ENCODE assay signal across 29 cellular contexts in the genomic region with DNA sequence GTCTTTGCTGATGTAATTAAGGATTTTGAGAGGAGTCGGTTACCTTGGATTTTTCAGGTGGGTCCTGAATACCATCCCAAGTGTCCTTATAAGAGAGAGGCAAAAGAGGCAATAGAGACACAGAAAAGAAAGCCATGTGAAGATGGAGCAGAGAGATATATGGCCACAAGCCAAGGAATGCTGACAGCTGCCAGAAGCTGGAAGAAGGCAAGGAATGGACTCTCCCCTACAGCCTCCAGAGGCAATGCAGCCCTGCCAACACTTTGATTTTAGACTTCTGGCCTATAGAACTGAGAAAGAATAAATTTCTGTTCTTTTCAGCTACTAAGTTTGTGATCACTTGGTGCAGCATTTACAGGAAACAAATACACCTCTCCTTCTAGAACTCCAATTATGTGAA. TPM values are rescaled to one million over a fixed set of nuclear protein-coding genes. Genes with fewer than 3 reads are reported as not detected.
DNase-seq lines count a peak whose midpoint lies in the region; ATAC-seq, FAIRE-seq and TF ChIP-seq lines count a peak whose summit lies in the region.
"Had no signal": no experiment of that assay in that cellular context is flagged by ENCODE, and none has a peak within 500 bp of the region (broad histone marks: within the 10 kb centered on the region; RNA-seq: fewer than 3 reads in every experiment).

No MANE protein-coding gene starts in this region.

- H3K4me3 ChIP-seq in choroid plexus epithelial cell (ENCODE audit: low read depth, low read length) (no peak overlapping the region), mesenchymal stem cell (ENCODE audit: insufficient read depth in 1 of 2, low read depth in 1 of 2, low read length in 2 of 2) (no peak overlapping the region), pancreas (no peak overlapping the region)
- H3K4me3 ChIP-seq: ovary, right atrium auricular region, tibial artery had no signal

- H3K9ac ChIP-seq in mesenchymal stem cell (ENCODE audit: low read length) = no peak overlapping the region

- DNase-seq in DMS 273 (lab: John Stamatoyannopoulos, UW; ENCODE audit: unreplicated experiment) = peak; percentile 68
- DNase-seq in DMS 273 treated with DMSO at 0.1 percent for 48 hours (lab: John Stamatoyannopoulos, UW) = no peak
- peak; percentile 32 for DNase-seq in NCI-H226
- DNase-seq in choroid plexus epithelial cell (ENCODE audit: low read depth) = peak; percentile 65
- peak; percentile 13 for DNase-seq in mesenchymal stem cell
- no peak for DNase-seq in hypothalamus (lab: John Stamatoyannopoulos, UW)
- no peak for DNase-seq in pancreas
- DNase-seq: activated CD4-positive, CD25-positive, alpha-beta regulatory T cell treated with anti-CD3 and anti-CD28 coated beads, Interleukin-2, amount 50 U/mL, for 72 hours; activated CD8-positive, alpha-beta memory T cell treated with anti-CD3 and anti-CD28 coated beads for 24 hours; activated naive CD4-positive, alpha-beta T cell; activated T-cell treated with anti-CD3 and anti-CD28 coated beads, Interleukin-2, amount 50 U/mL, for 24 hours; amniotic stem cell; dermis blood vessel endothelial cell; DMS79; KG1; left cardiac atrium; natural killer cell; NCI-H1048; NCI-H2029; NCI-H524; ovary; RPMI8226; stimulated activated naive CD8-positive, alpha-beta T cell treated with anti-CD3 and anti-CD28 coated beads, Interleukin-15, amount 100 ng/mL, for 72 hours; T-helper 9 cell; tibial artery had no signal

- no peak overlapping the region for H3K4me2 ChIP-seq in mesenchymal stem cell (ENCODE audit: low read length, poor library complexity, severe bottlenecking)

- no peak overlapping the region for H4K91ac ChIP-seq in mesenchymal stem cell (ENCODE audit: low read length)

- H3K79me1 ChIP-seq in mesenchymal stem cell (replicated peaks; ENCODE audit: low read length, poor library complexity, severe bottlenecking) = no peaks in the 10 kb centered on the region

- H3K18ac ChIP-seq in mesenchymal stem cell (ENCODE audit: low read depth in 1 of 2, low read length in 2 of 2) = no peak overlapping the region

- no peak overlapping the region for H2BK5ac ChIP-seq in mesenchymal stem cell (ENCODE audit: low read depth, low read length, poor library complexity, severe bottlenecking)

- no peak for FAIRE-seq in pancreas (lab: Jason Lieb, UNC)
- FAIRE-seq: GM12892 had no signal

- no peak overlapping the region for H2AK5ac ChIP-seq in mesenchymal stem cell (ENCODE audit: low read length, severe bottlenecking)

- no peak overlapping the region for H2BK12ac ChIP-seq in mesenchymal stem cell (ENCODE audit: low read length in 2 of 2)

- no peak overlapping the region for H4K8ac ChIP-seq in mesenchymal stem cell (ENCODE audit: low read length)

- H3K9me3 ChIP-seq in mesenchymal stem cell (ENCODE audit: control insufficient read depth, low read length) (no peaks in the 10 kb centered on the region), pancreas (no peaks in the 10 kb centered on the region)
- H3K9me3 ChIP-seq: ovary, right atrium auricular region, tibial artery had no signal

- 95% methylated on average over 1 of the region's 1 CpG for WGBS in mesenchymal stem cell
- 100% methylated on average over 1 of the region's 1 CpG for WGBS in pancreas, 2 donors

- H3K27ac ChIP-seq in mesenchymal stem cell (ENCODE audit: low read length, poor library complexity, severe bottlenecking) (no peak overlapping the region), pancreas (no peak overlapping the region)
- H3K27ac ChIP-seq: 22Rv1, ovary, right atrium auricular region, tibial artery had no signal

- no peak overlapping the region for H2BK15ac ChIP-seq in mesenchymal stem cell (ENCODE audit: low read depth, poor library complexity, severe bottlenecking)

- H3K36me3 ChIP-seq in mesenchymal stem cell (ENCODE audit: control insufficient read depth in 1 of 2, insufficient read depth in 2 of 2, low read depth in 1 of 2, low read length in 2 of 2) (no peaks in the 10 kb centered on the region), pancreas (no peaks in the 10 kb centered on the region)
- H3K36me3 ChIP-seq: ovary, right atrium auricular region, tibial artery had no signal

- H3K4ac ChIP-seq in mesenchymal stem cell (ENCODE audit: low read depth in 1 of 2, low read length in 2 of 2) = no peak overlapping the region

- H3K14ac ChIP-seq in mesenchymal stem cell (ENCODE audit: low read length in 2 of 2) = no peak overlapping the region

- ATAC-seq in GM19467 (IDR thresholded peaks at IDR 0.05; ENCODE audit: unreplicated experiment) = no peak
- no peak for ATAC-seq in pancreas
- ATAC-seq: left cardiac atrium; natural killer cell; stimulated activated naive CD8-positive, alpha-beta T cell treated with anti-CD3 and anti-CD28 coated beads, Interleukin-15, amount 100 ng/mL, for 72 hours had no signal

- H3K23ac ChIP-seq in mesenchymal stem cell (ENCODE audit: low read length in 2 of 2) = no peak overlapping the region

- H3K27me3 ChIP-seq in mesenchymal stem cell (ENCODE audit: control insufficient read depth in 1 of 2, insufficient read depth in 1 of 2, low read length in 2 of 2) (no peaks in the 10 kb centered on the region), pancreas (no peaks in the 10 kb centered on the region)
- H3K27me3 ChIP-seq: ovary, right atrium auricular region, tibial artery had no signal

- intact Hi-C loops in pancreas (cut with DNase I) = no loop called here

- H2BK120ac ChIP-seq in mesenchymal stem cell (ENCODE audit: low read depth, low read length) = no peak overlapping the region

- H3K4me1 ChIP-seq in mesenchymal stem cell (ENCODE audit: control insufficient read depth, insufficient read depth, low read depth, low read length) = no peaks in the 10 kb centered on the region
- no peaks in the 10 kb centered on the region for H3K4me1 ChIP-seq in pancreas
- H3K4me1 ChIP-seq: right atrium auricular region, tibial artery had no signal

- no peak overlapping the region for H2AFZ ChIP-seq in mesenchymal stem cell (ENCODE audit: low read depth, low read length)

- TF ChIP-seq CTCF in choroid plexus epithelial cell (conservative IDR thresholded peaks at IDR 0.05; ENCODE audit: low read depth, low read length) (no peak), pancreas (IDR thresholded peaks at IDR 0.05) (no peak)

RNA-seq across cellular contexts. Expression of a gene that starts 8.2 kb away (rescaled TPM):
- 14.0 TPM for polyA plus RNA-seq in mesenchymal stem cell (2013, experiment 1 of 2)
- polyA plus RNA-seq in mesenchymal stem cell (2013, experiment 2 of 2) = 15.2 TPM
- total RNA-seq in pancreas = 10 to 100 TPM in 4 of 6 donors, 1 to 10 TPM in 2; 9.2 to 17.9 (median 11.4) TPM
- 10 to 100 TPM; 11.3 to 20.0 TPM for polyA plus RNA-seq in pancreas

Comparison
In these comparisons a context has a peak if more than half of its experiments do, and no peak if none do; other contexts are left out.
1. DNase-seq: peak in DMS 273 (single experiment), NCI-H226 (single experiment), choroid plexus epithelial cell (single experiment) and mesenchymal stem cell (single experiment); none in DMS 273 treated with DMSO at 0.1 percent for 48 hours (single experiment), hypothalamus (0 of 51) and pancreas (0 of 6).